14 cellular contexts compared by ENCODE assay signal in the genomic region with DNA sequence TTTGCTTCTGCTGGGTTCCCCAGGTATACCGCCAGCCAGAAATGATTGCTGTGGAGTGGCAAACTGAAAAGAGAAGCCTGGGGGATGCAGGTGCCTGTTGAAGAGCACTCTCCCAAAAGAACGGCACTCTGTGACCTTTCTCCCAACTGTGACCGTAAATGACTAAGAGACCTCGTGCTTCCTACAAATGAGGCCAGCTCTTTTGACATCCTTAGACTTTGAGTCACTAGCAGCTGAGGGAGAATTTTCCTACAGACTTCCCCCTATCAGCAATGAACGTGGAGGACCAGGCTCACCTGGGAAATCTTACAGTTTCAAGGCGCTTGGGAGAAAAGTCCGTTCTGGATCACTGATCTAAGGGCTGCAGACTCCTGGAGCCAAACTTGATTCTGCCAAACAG. TPM values are rescaled to one million over a fixed set of nuclear protein-coding genes. Genes with fewer than 3 reads are reported as not detected.
DNase-seq lines count a peak whose midpoint lies in the region; ATAC-seq, FAIRE-seq and TF ChIP-seq lines count a peak whose summit lies in the region.
"Had no signal": no experiment of that assay in that cellular context is flagged by ENCODE, and none has a peak within 500 bp of the region (broad histone marks: within the 10 kb centered on the region; RNA-seq: fewer than 3 reads in every experiment).

No MANE protein-coding gene starts in this region.

- H3K18ac ChIP-seq in H1 (ENCODE audit: extremely low read depth, low read length) = no peak overlapping the region

- H2BK5ac ChIP-seq in H1 (ENCODE audit: low read depth, low read length) = no peak overlapping the region

- no peaks in the 10 kb centered on the region for H3K36me3 ChIP-seq in H1 (ENCODE audit: control insufficient read depth in 2 of 4, insufficient read depth in 4 of 4, low read length in 3 of 4)
- no peaks in the 10 kb centered on the region for H3K36me3 ChIP-seq in muscle layer of duodenum (ENCODE audit: control insufficient read depth in 1 of 2, insufficient read depth in 2 of 2, low read length in 2 of 2)
- no peaks in the 10 kb centered on the region for H3K36me3 ChIP-seq in CD4-positive, alpha-beta memory T cell (ENCODE audit: insufficient read depth, low read length)

- H3K23me2 ChIP-seq in H1 (ENCODE audit: low read depth, low read length) = no peaks in the 10 kb centered on the region; the same call in 1 of the 2 replicates

- H3K9me3 Mint-ChIP-seq in activated CD4-positive, alpha-beta T cell treated with anti-CD3 and anti-CD28 coated beads, Interleukin-2, amount 10 ng/mL, durations not matched to agents 24 days and 14 days = no peaks in the 10 kb centered on the region
- H3K9me3 Mint-ChIP-seq in activated naive CD4-positive, alpha-beta T cell treated with anti-CD3 and anti-CD28 coated beads, Interleukin-2, amount 10 ng/mL, durations not matched to agents 7 days and 5 days = no peaks in the 10 kb centered on the region
- H3K9me3 Mint-ChIP-seq in CD4-positive, alpha-beta memory T cell = no peaks in the 10 kb centered on the region
- H3K9me3 Mint-ChIP-seq: nephron had no signal

- TF ChIP-seq EP300 in H1 (IDR thresholded peaks at IDR 0.05; ENCODE audit: borderline replicate concordance in 1 of 2, low read depth in 2 of 2, low read length in 2 of 2) = no peak

- POLR2A ChIA-PET in H1 (lab: Charles Lee; ENCODE audit: partially characterized antibody) = no interaction called here
- POLR2A ChIA-PET in CD4-positive, alpha-beta memory T cell (lab: Charles Lee; ENCODE audit: partially characterized antibody) = no interaction called here

- no peak overlapping the region for H2BK15ac ChIP-seq in H1 (ENCODE audit: low read length)

- no peak overlapping the region for H3K56ac ChIP-seq in H1 (replicated peaks; ENCODE audit: insufficient read length, low read depth, low read length)

- H3K4me1 Mint-ChIP-seq in activated CD4-positive, alpha-beta T cell treated with anti-CD3 and anti-CD28 coated beads, Interleukin-2, amount 10 ng/mL, durations not matched to agents 24 days and 14 days = no peaks in the 10 kb centered on the region
- no peaks in the 10 kb centered on the region for H3K4me1 Mint-ChIP-seq in activated naive CD4-positive, alpha-beta T cell treated with anti-CD3 and anti-CD28 coated beads, Interleukin-2, amount 10 ng/mL, durations not matched to agents 7 days and 5 days
- peaks cover 0 to 1% (median 0%) of the 10 kb centered on the region in 4 donors for H3K4me1 Mint-ChIP-seq in CD4-positive, alpha-beta memory T cell

- H2BK12ac ChIP-seq in H1 (ENCODE audit: low read depth, low read length) = no peak overlapping the region

- no peak overlapping the region for H4K5ac ChIP-seq in H1 (ENCODE audit: insufficient read length, low read depth, low read length)

- TF ChIP-seq CTCF in NB4 (IDR thresholded peaks at IDR 0.05; ENCODE audit: low read depth, low read length) (no peak), H1 (IDR thresholded peaks at IDR 0.05; ENCODE audit: control extremely low read depth in 1 of 3, insufficient read depth in 1 of 3, low read depth in 1 of 3, low read length in 3 of 3) (no peak)

- no peak overlapping the region for H3K4ac ChIP-seq in H1 (replicated peaks; ENCODE audit: insufficient read length, low read depth, low read length)

- DNase-seq in COLO668 (lab: John Stamatoyannopoulos, UW; ENCODE audit: unreplicated experiment) (peak; percentile 36), NB4 (ENCODE audit: low read depth) (peak; percentile 75), H1 (ENCODE audit: low read depth in 1 of 2, low spot score in 2 of 2) (no peak)
- no peak for DNase-seq in activated CD4-positive, alpha-beta T cell treated with anti-CD3 and anti-CD28 coated beads, Interleukin-2, amount 10 ng/mL, durations not matched to agents 24 days and 14 days
- DNase-seq in activated naive CD4-positive, alpha-beta T cell treated with anti-CD3 and anti-CD28 coated beads, Interleukin-2, amount 10 ng/mL, durations not matched to agents 7 days and 5 days = no peak
- DNase-seq in CD4-positive, alpha-beta memory T cell = no peak
- DNase-seq: NCI-H1694 treated with DMSO at 0.1 percent for 48 hours; stimulated activated CD4-positive, alpha-beta T cell treated with anti-CD3 and anti-CD28 coated beads, Interleukin-4, amount 100 ng/mL, for 4 hours; SW 1271; testis had no signal

- peak overlapping the region; percentile 41 for H3K4me3 ChIP-seq in NB4 (ENCODE audit: low read depth, low read length)
- H3K4me3 ChIP-seq in H1 (ENCODE audit: extremely low read depth in 1 of 4, insufficient read depth in 2 of 4, low read depth in 3 of 4, low read length in 4 of 4) = no peak overlapping the region
- H3K4me3 ChIP-seq in muscle layer of duodenum (ENCODE audit: low read depth in 1 of 2, low read length in 2 of 2) = no peak overlapping the region
- no peak overlapping the region for H3K4me3 ChIP-seq in CD4-positive, alpha-beta memory T cell (ENCODE audit: low read length in 2 of 2)
- H3K4me3 ChIP-seq: testis had no signal

- peak overlapping the region; percentile 62; the same call in 1 of the 2 replicates for H2AFZ ChIP-seq in H1 (ENCODE audit: low read length)

- H2BK120ac ChIP-seq in H1 (replicated peaks; ENCODE audit: low read depth, low read length) = no peak overlapping the region

- no peaks in the 10 kb centered on the region for H4K20me1 ChIP-seq in H1 (replicated peaks in 1 of 2; ENCODE audit: control insufficient read depth in 1 of 2, insufficient read depth in 2 of 2, low read length in 2 of 2)

- no peaks in the 10 kb centered on the region for H3K79me2 ChIP-seq in H1 (ENCODE audit: control insufficient read depth in 1 of 2, insufficient read depth in 2 of 2, low read length in 2 of 2)

- TF ChIP-seq RAD21 in H1 (IDR thresholded peaks at IDR 0.05 in 1 of 2, conservative IDR thresholded peaks at IDR 0.05 in 1 of 2; ENCODE audit: low read depth in 2 of 2, low read length in 2 of 2) = no peak

- no peak overlapping the region for H3K9ac ChIP-seq in H1 (replicated peaks in 1 of 4; ENCODE audit: extremely low read depth in 1 of 4, low read depth in 3 of 4, low read length in 3 of 4)

- no peak overlapping the region for H3K4me3 Mint-ChIP-seq in activated CD4-positive, alpha-beta T cell treated with anti-CD3 and anti-CD28 coated beads, Interleukin-2, amount 10 ng/mL, durations not matched to agents 24 days and 14 days
- no peak overlapping the region for H3K4me3 Mint-ChIP-seq in activated naive CD4-positive, alpha-beta T cell treated with anti-CD3 and anti-CD28 coated beads, Interleukin-2, amount 10 ng/mL, durations not matched to agents 7 days and 5 days
- no peak overlapping the region for H3K4me3 Mint-ChIP-seq in CD4-positive, alpha-beta memory T cell
- H3K4me3 Mint-ChIP-seq: nephron had no signal

- ATAC-seq in HG03520 (IDR thresholded peaks at IDR 0.05; ENCODE audit: unreplicated experiment) = no peak

- no peak overlapping the region for H4K91ac ChIP-seq in H1 (replicated peaks; ENCODE audit: insufficient read length, low read length)

- H3K27me3 ChIP-seq in H1 (replicated peaks in 1 of 4; ENCODE audit: control insufficient read depth in 3 of 4, extremely low read depth in 1 of 4, insufficient read depth in 3 of 4, low read length in 3 of 4) (no peaks in the 10 kb centered on the region), muscle layer of duodenum (ENCODE audit: low read depth, low read length) (no peaks in the 10 kb centered on the region)
- H3K27me3 ChIP-seq in CD4-positive, alpha-beta memory T cell (ENCODE audit: insufficient read depth, low read length) = no peaks in the 10 kb centered on the region
- H3K27me3 ChIP-seq: testis had no signal

- H3K79me1 ChIP-seq in H1 (ENCODE audit: low read depth, low read length) = no peaks in the 10 kb centered on the region

- H3K27ac Mint-ChIP-seq in activated CD4-positive, alpha-beta T cell treated with anti-CD3 and anti-CD28 coated beads, Interleukin-2, amount 10 ng/mL, durations not matched to agents 24 days and 14 days = no peak overlapping the region
- no peak overlapping the region for H3K27ac Mint-ChIP-seq in activated naive CD4-positive, alpha-beta T cell treated with anti-CD3 and anti-CD28 coated beads, Interleukin-2, amount 10 ng/mL, durations not matched to agents 7 days and 5 days
- H3K27ac Mint-ChIP-seq in CD4-positive, alpha-beta memory T cell = no peak overlapping the region

- CTCF ChIA-PET in H1 (lab: Charles Lee; ENCODE audit: partially characterized antibody) = no interaction called here
- CTCF ChIA-PET in activated naive CD4-positive, alpha-beta T cell treated with anti-CD3 and anti-CD28 coated beads, Interleukin-2, amount 10 ng/mL, durations not matched to agents 7 days and 5 days (lab: Charles Lee) = no interaction called here
- CTCF ChIA-PET in CD4-positive, alpha-beta memory T cell (lab: Charles Lee; ENCODE audit: partially characterized antibody) = no interaction called here

- H3K4me2 ChIP-seq in H1 (ENCODE audit: insufficient read depth in 1 of 2, low read depth in 2 of 2, low read length in 2 of 2) = no peak overlapping the region

- 87% methylated on average over 7 of the region's 7 CpGs; no CpG with 5 or more reads in 1 of the 2 experiments for WGBS in H1 (ENCODE audit: extremely low coverage in 1 of 2, insufficient coverage in 1 of 2, insufficient read length in 1 of 2, insufficient replicate concordance in 2 of 2, low coverage in 1 of 2, low lambda C conversion rate in 2 of 2, missing lambda C conversion rate in 1 of 2), 2 experiments

- no peak for FAIRE-seq in H1 (lab: Jason Lieb, UNC)

- H3K9me3 ChIP-seq in H1 (ENCODE audit: insufficient read depth in 2 of 2, low read depth in 1 of 2, low read length in 1 of 2) (no peaks in the 10 kb centered on the region), muscle layer of duodenum (ENCODE audit: control insufficient read depth in 1 of 2, low read length in 2 of 2) (no peaks in the 10 kb centered on the region)
- H3K9me3 ChIP-seq in CD4-positive, alpha-beta memory T cell (ENCODE audit: control insufficient read depth in 1 of 2, low read length in 2 of 2) = no peaks in the 10 kb centered on the region
- H3K9me3 ChIP-seq: testis had no signal

- peaks cover 22% of the 10 kb centered on the region for H3K27me3 Mint-ChIP-seq in activated CD4-positive, alpha-beta T cell treated with anti-CD3 and anti-CD28 coated beads, Interleukin-2, amount 10 ng/mL, durations not matched to agents 24 days and 14 days
- H3K27me3 Mint-ChIP-seq in activated naive CD4-positive, alpha-beta T cell treated with anti-CD3 and anti-CD28 coated beads, Interleukin-2, amount 10 ng/mL, durations not matched to agents 7 days and 5 days = peaks cover 6% of the 10 kb centered on the region
- peaks cover 0 to 6% of the 10 kb centered on the region in 2 donors for H3K27me3 Mint-ChIP-seq in CD4-positive, alpha-beta memory T cell

- no peak overlapping the region for H4K8ac ChIP-seq in H1 (ENCODE audit: extremely low read depth, insufficient read depth, low read length)

- no peak overlapping the region for H3K14ac ChIP-seq in H1 (ENCODE audit: insufficient read length)

- no peak overlapping the region for H3K23ac ChIP-seq in H1 (ENCODE audit: insufficient read length)

- H2AK5ac ChIP-seq in H1 (ENCODE audit: low read depth, low read length) = no peak overlapping the region

- TF ChIP-seq POLR2A in NB4 (IDR thresholded peaks at IDR 0.05; ENCODE audit: extremely low read depth, insufficient read length) (no peak), H1 (IDR thresholded peaks at IDR 0.05; ENCODE audit: control extremely low read depth in 1 of 2, low read depth in 2 of 2, low read length in 2 of 2) (no peak)

- intact Hi-C loops in activated CD4-positive, alpha-beta T cell treated with anti-CD3 and anti-CD28 coated beads, Interleukin-2, amount 10 ng/mL, durations not matched to agents 24 days and 14 days (cut with micrococcal nuclease) = no loop called here
- intact Hi-C loops in CD4-positive, alpha-beta memory T cell (cut with micrococcal nuclease) = no loop called here

- no peaks in the 10 kb centered on the region for H3K36me3 Mint-ChIP-seq in activated CD4-positive, alpha-beta T cell treated with anti-CD3 and anti-CD28 coated beads, Interleukin-2, amount 10 ng/mL, durations not matched to agents 24 days and 14 days (ENCODE audit: low read depth)
- no peaks in the 10 kb centered on the region for H3K36me3 Mint-ChIP-seq in activated naive CD4-positive, alpha-beta T cell treated with anti-CD3 and anti-CD28 coated beads, Interleukin-2, amount 10 ng/mL, durations not matched to agents 7 days and 5 days
- H3K36me3 Mint-ChIP-seq in CD4-positive, alpha-beta memory T cell = no peaks in the 10 kb centered on the region

- H3K4me1 ChIP-seq in H1 (replicated peaks in 1 of 4; ENCODE audit: control insufficient read depth in 3 of 4, insufficient read depth in 4 of 4, low read length in 3 of 4) = no peaks in the 10 kb centered on the region
- H3K4me1 ChIP-seq in muscle layer of duodenum (ENCODE audit: control insufficient read depth in 1 of 2, insufficient read depth in 2 of 2, low read length in 2 of 2) = no peaks in the 10 kb centered on the region
- H3K4me1 ChIP-seq in CD4-positive, alpha-beta memory T cell (ENCODE audit: insufficient read depth, low read length) = no peaks in the 10 kb centered on the region
- H3K4me1 ChIP-seq: testis had no signal

- H3K27ac ChIP-seq in H1 (ENCODE audit: low read depth, low read length) (no peak overlapping the region), muscle layer of duodenum (ENCODE audit: low read length) (peak overlapping the region; percentile 58)
- H3K27ac ChIP-seq in CD4-positive, alpha-beta memory T cell (ENCODE audit: low read depth, low read length) = no peak overlapping the region
- H3K27ac ChIP-seq: testis had no signal

- H2BK20ac ChIP-seq in H1 (ENCODE audit: low read length) = no peak overlapping the region

RNA-seq across cellular contexts. Expression of a gene that starts 8.6 kb away (rescaled TPM):
- total RNA-seq in H1 (2021; fragmentation: NEBNext Ultra II Directional; extraction: Animal tissue kit (Norgen Biotek cat#: 25700)) = not detected in 2 replicates
- not detected in 2 replicates for polyA plus RNA-seq in H1 (2011; rRNA removed)
- not detected for polyA plus RNA-seq in H1 (2011; cell fraction: cytosol; rRNA removed)
- not detected for polyA plus RNA-seq in H1 (2011; cell fraction: nucleus; rRNA removed)
- not detected in 4 replicates for polyA plus RNA-seq in H1 (2012, experiment 1 of 2)
- polyA plus RNA-seq in H1 (2012, experiment 2 of 2) = not detected
- polyA plus RNA-seq in H1 (2013, experiment 1 of 2) = not detected
- polyA plus RNA-seq in H1 (2013, experiment 2 of 2) = not detected
- not detected in 2 replicates for polyA minus RNA-seq in H1 (2011; rRNA and poly(A)+ RNA removed)
- polyA minus RNA-seq in H1 (2011; cell fraction: cytosol; rRNA and poly(A)+ RNA removed) = not detected
- not detected for polyA minus RNA-seq in H1 (2011; cell fraction: nucleus; rRNA and poly(A)+ RNA removed)
- total RNA-seq in activated CD4-positive, alpha-beta T cell treated with anti-CD3 and anti-CD28 coated beads, Interleukin-2, amount 10 ng/mL, durations not matched to agents 24 days and 14 days = 0.26 TPM in 2 replicates
- under 1 TPM; 0.32 to 0.50 TPM for total RNA-seq in CD4-positive, alpha-beta memory T cell
- polyA plus RNA-seq in CD4-positive, alpha-beta memory T cell = not detected
- total RNA-seq: glomerular endothelial cell had no signal

Comparison
In these comparisons a context has a peak if more than half of its experiments do, and no peak if none do; other contexts are left out.
1. DNase-seq: peak in COLO668 (single experiment) and NB4 (single experiment); none in H1 (0 of 2), activated CD4-positive, alpha-beta T cell treated with anti-CD3 and anti-CD28 coated beads, Interleukin-2, amount 10 ng/mL, durations not matched to agents 24 days and 14 days (single experiment), activated naive CD4-positive, alpha-beta T cell treated with anti-CD3 and anti-CD28 coated beads, Interleukin-2, amount 10 ng/mL, durations not matched to agents 7 days and 5 days (single experiment) and CD4-positive, alpha-beta memory T cell (0 of 5).